Comparison of ENCODE assay signal across 9 cellular contexts in the genomic region with DNA sequence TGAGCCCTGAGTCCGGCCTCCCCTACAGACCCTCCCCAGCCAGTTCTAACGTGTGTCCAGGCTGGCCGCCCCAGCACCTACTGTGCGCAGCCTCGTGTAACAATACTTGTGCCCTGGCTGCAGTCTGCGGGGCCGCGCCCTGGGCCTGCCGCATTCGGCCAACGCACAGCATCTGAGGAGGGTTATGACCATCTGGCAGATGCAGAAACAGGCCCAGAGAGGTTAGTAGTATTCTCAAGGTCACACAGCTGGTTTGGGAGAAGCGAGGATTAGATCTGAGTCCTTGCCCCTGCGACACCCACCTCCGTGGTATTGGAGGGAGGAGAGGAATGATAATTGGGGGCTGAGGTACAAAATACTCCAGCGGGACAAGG. TPM values are rescaled to one million over a fixed set of nuclear protein-coding genes. Genes with fewer than 3 reads are reported as not detected.
DNase-seq lines count a peak whose midpoint lies in the region; ATAC-seq and TF ChIP-seq lines count a peak whose summit lies in the region.
"Had no signal": no experiment of that assay in that cellular context is flagged by ENCODE, and none has a peak within 500 bp of the region (broad histone marks: within the 10 kb centered on the region; RNA-seq: fewer than 3 reads in every experiment).

No MANE protein-coding gene starts in this region.

- no peaks in the 10 kb centered on the region for H3K27me3 ChIP-seq in BE2C
- no peaks in the 10 kb centered on the region for H3K27me3 ChIP-seq in KMS-11 (ENCODE audit: insufficient read depth, low read depth)
- no peaks in the 10 kb centered on the region for H3K27me3 ChIP-seq in lung (ENCODE audit: control insufficient read depth, insufficient read depth)
- H3K27me3 ChIP-seq in uterus = no peaks in the 10 kb centered on the region

- intact Hi-C loops in uterus (cut with DNase I; ENCODE audit: low total_unique reads) = no loop called here

- peak overlapping the region; percentile 97 for H3K4me2 ChIP-seq in KMS-11

- peak; percentile 12 for ATAC-seq in lung (ENCODE audit: insufficient read depth, low FRiP score)
- ATAC-seq in HG03439 (IDR thresholded peaks at IDR 0.05; ENCODE audit: unreplicated experiment) = no peak

- H3K4me1 ChIP-seq in BE2C (0 out of 2 replicates have a peak, but pooled peaks cover 3% of the 10 kb centered on the region), KMS-11 (ENCODE audit: low read depth, poor library complexity, severe bottlenecking) (peaks cover 18% of the 10 kb centered on the region), lung (ENCODE audit: control insufficient read depth in 2 of 2, insufficient read depth in 2 of 2, low read length in 2 of 2) (peaks cover 0 to 16% of the 10 kb centered on the region in 2 donors), uterus (peaks cover 0 to 10% of the 10 kb centered on the region in 2 donors)

- no peak for DNase-seq in BE2C
- peak; percentile 26 to 51 for DNase-seq in cardiac fibroblast (ENCODE audit: low read depth in 2 of 2)
- no peak for DNase-seq in lung (ENCODE audit: low spot score)
- DNase-seq in uterus = peak in 1 of 2 donors; percentile 34
- DNase-seq in NCI-H1105 (lab: John Stamatoyannopoulos, UW) = no peak
- no peak for DNase-seq in NCI-H345 (lab: John Stamatoyannopoulos, UW)

- no peak overlapping the region for H3K27ac ChIP-seq in KMS-11
- peak overlapping the region; percentile 89 to 93 for H3K27ac ChIP-seq in lung (ENCODE audit: low read depth in 1 of 2, low read length in 1 of 2)
- peak overlapping the region; percentile 94 to 95 for H3K27ac ChIP-seq in uterus

- 14 to 17% methylated on average over 15 of the region's 15 CpGs for WGBS in lung, 2 donors

- peak overlapping the region; percentile 52; the same call in 1 of the 2 replicates for H3K9ac ChIP-seq in KMS-11

- no peaks in the 10 kb centered on the region for H4K20me1 ChIP-seq in KMS-11 (ENCODE audit: insufficient read depth)

- H3K4me3 ChIP-seq in BE2C (ENCODE audit: low read depth, low read length) (peak overlapping the region; percentile 90), KMS-11 (IDR thresholded peaks at IDR 0.05; ENCODE audit: insufficient read depth, low read depth, low read length) (no peak overlapping the region), cardiac fibroblast (replicated peaks in 1 of 2; ENCODE audit: low read depth in 2 of 2, low read length in 2 of 2) (peak overlapping the region; percentile 69 to 79), lung (peak overlapping the region; percentile 57), uterus (peak overlapping the region; percentile 85 to 93)

- H3K9me3 ChIP-seq in BE2C (no peaks in the 10 kb centered on the region), lung (ENCODE audit: control insufficient read depth in 2 of 2, insufficient read depth in 1 of 2, low read length in 1 of 2) (no peaks in the 10 kb centered on the region), uterus (no peaks in the 10 kb centered on the region)

- H3K36me3 ChIP-seq in BE2C (no peaks in the 10 kb centered on the region), KMS-11 (ENCODE audit: insufficient read depth) (no peaks in the 10 kb centered on the region), lung (ENCODE audit: control insufficient read depth in 2 of 2, insufficient read depth in 2 of 2, low read length in 2 of 2) (no peaks in the 10 kb centered on the region), uterus (no peaks in the 10 kb centered on the region)

- no peak for TF ChIP-seq POLR2A in uterus (IDR thresholded peaks at IDR 0.05)

- no peaks in the 10 kb centered on the region for H3K79me2 ChIP-seq in KMS-11 (ENCODE audit: insufficient read depth, low read depth)

- TF ChIP-seq CTCF in BE2C (IDR thresholded peaks at IDR 0.05; ENCODE audit: low read depth, low read length) (no peak), KMS-11 (conservative IDR thresholded peaks at IDR 0.05; ENCODE audit: low read depth, low read length) (no peak), cardiac fibroblast (IDR thresholded peaks at IDR 0.05; ENCODE audit: low read depth, low read length) (no peak), lung (IDR thresholded peaks at IDR 0.05; ENCODE audit: control extremely low read depth, extremely low read depth) (no peak), uterus (IDR thresholded peaks at IDR 0.05) (no peak)

- peak overlapping the region; percentile 85 for H2AFZ ChIP-seq in KMS-11 (ENCODE audit: low read depth)

RNA-seq across cellular contexts. Expression of a gene that starts 1.0 kb away (rescaled TPM):
- polyA plus RNA-seq in BE2C (2012; ENCODE audit: insufficient read depth, insufficient read length, low read depth) = 68.5 TPM
- total RNA-seq in lung (100 to 1,000 TPM in 1 of 2 donors, 10 to 100 TPM in 1; 85.1 to 122 TPM), uterus (100 to 1,000 TPM in 1 of 4 donors, 10 to 100 TPM in 3; 48.2 to 137 (median 57.4) TPM)
- polyA plus RNA-seq in lung = 10 to 100 TPM; 44.1 to 55.6 TPM

RNA-seq across cellular contexts. Expression of a gene that starts 32.7 kb away (rescaled TPM):
- 76.9 TPM for polyA plus RNA-seq in BE2C (2012; ENCODE audit: insufficient read depth, insufficient read length, low read depth)
- total RNA-seq in lung (10 to 100 TPM; 28.5 to 54.2 TPM), uterus (10 to 100 TPM; 24.8 to 54.1 (median 43.7) TPM)
- 10 to 100 TPM; 16.7 to 18.1 TPM for polyA plus RNA-seq in lung

RNA-seq across cellular contexts. Expression of a gene that starts 46.3 kb away (rescaled TPM):
- polyA plus RNA-seq in BE2C (2012; ENCODE audit: insufficient read depth, insufficient read length, low read depth) = 2.0 TPM
- total RNA-seq in lung (1 to 10 TPM in 1 of 2 donors, not detected in 1; 1.4 TPM), uterus (not detected)
- polyA plus RNA-seq in lung = 1 to 10 TPM in 1 of 2 donors, under 1 TPM in 1; 0.97 to 8.3 TPM
- total RNA-seq: pulmonary artery endothelial cell had no signal

RNA-seq across cellular contexts. Expression of a gene that starts 48.7 kb away (rescaled TPM):
- 180 TPM for polyA plus RNA-seq in BE2C (2012; ENCODE audit: insufficient read depth, insufficient read length, low read depth)
- 100 to 1,000 TPM in 1 of 2 donors, 10 to 100 TPM in 1; 87.2 to 185 TPM for total RNA-seq in lung
- polyA plus RNA-seq in lung = 100 to 1,000 TPM in 1 of 2 donors, 10 to 100 TPM in 1; 39.6 to 249 TPM
- total RNA-seq in uterus = 100 to 1,000 TPM in 2 of 4 donors, 10 to 100 TPM in 2; 67.4 to 243 (median 100) TPM

Comparison
In these comparisons a context has a peak if more than half of its experiments do, and no peak if none do; other contexts are left out.
1. DNase-seq: peak in cardiac fibroblast (2 of 2); none in BE2C (single experiment), lung (single experiment), NCI-H1105 (single experiment) and NCI-H345 (single experiment).